In genomic region chr1:22712502-22713271, GRCh38 we compare ENCODE assay signal across 10 cellular contexts. TPM values are rescaled to one million over a fixed set of nuclear protein-coding genes. Genes with fewer than 3 reads are reported as not detected.
DNase-seq lines count a peak whose midpoint lies in the region; ATAC-seq and TF ChIP-seq lines count a peak whose summit lies in the region.
"Had no signal": no experiment of that assay in that cellular context is flagged by ENCODE, and none has a peak within 500 bp of the region (broad histone marks: within the 10 kb centered on the region; RNA-seq: fewer than 3 reads in every experiment).

No MANE protein-coding gene starts in this region.

- peak overlapping the region in 3 of 4 donors; percentile 57 to 64 (median 58) for H3K4me3 ChIP-seq in transverse colon

- in situ Hi-C loops in transverse colon (cut with MboI; ENCODE audit: low pct_ligation_motif_present in 1 of 4, low pct_unique_long_range_greater_than_20kb in 1 of 4, low sequenced_read_pairs in 3 of 4), result loop anchor here in 1 of 4 donors (25.0 kb wide), 1 partner anchor 150 kb away; no protein-coding TSS in a partner anchor

- H3K36me3 ChIP-seq in transverse colon, result no peaks in the 10 kb centered on the region
- H3K36me3 ChIP-seq: stomach had no signal

- TF ChIP-seq EP300 in transverse colon (IDR thresholded peaks at IDR 0.05; ENCODE audit: low read depth), result no peak

- peak overlapping the region; percentile 38 for H3K4me3 Mint-ChIP-seq in natural killer cell treated with Interleukin-12 subunit alpha and Interleukin-12 subunit beta and Interleukin-15 and Interleukin-18, amount 100 ng/mL, for 72 hours
- no peak overlapping the region for H3K4me3 Mint-ChIP-seq in natural killer cell
- H3K4me3 Mint-ChIP-seq in T-helper 2 cell treated with Interferon-gamma antibody and Interleukin-4, amounts not matched to agents 5 μg/mL and 100 μg/mL, for 36 hours, result no peak overlapping the region

- 24% methylated on average over 19 of the region's 19 CpGs; no CpG with 5 or more reads in 1 of the 2 donors for WGBS in transverse colon (ENCODE audit: low coverage in 1 of 2), 2 donors

- no peaks in the 10 kb centered on the region for H3K9me3 Mint-ChIP-seq in natural killer cell treated with Interleukin-12 subunit alpha and Interleukin-12 subunit beta and Interleukin-15 and Interleukin-18, amount 100 ng/mL, for 72 hours
- H3K9me3 Mint-ChIP-seq in natural killer cell, result no peaks in the 10 kb centered on the region
- H3K9me3 Mint-ChIP-seq in T-helper 2 cell treated with Interferon-gamma antibody and Interleukin-4, amounts not matched to agents 5 μg/mL and 100 μg/mL, for 36 hours, result no peaks in the 10 kb centered on the region

- peaks cover 6 to 55% (median 43%) of the 10 kb centered on the region in 4 donors for H3K4me1 ChIP-seq in transverse colon

- H3K9me3 ChIP-seq in transverse colon, result no peaks in the 10 kb centered on the region
- H3K9me3 ChIP-seq: stomach had no signal

- peak overlapping the region; percentile 73 to 80 (median 76) for H3K27ac ChIP-seq in transverse colon
- H3K27ac ChIP-seq: stomach had no signal

- no peak for TF ChIP-seq POLR2A in transverse colon (IDR thresholded peaks at IDR 0.05)

- no peak for TF ChIP-seq CTCF in natural killer cell (IDR thresholded peaks at IDR 0.05)
- no peak for TF ChIP-seq CTCF in transverse colon (IDR thresholded peaks at IDR 0.05)

- no peak overlapping the region for H3K27ac Mint-ChIP-seq in natural killer cell treated with Interleukin-12 subunit alpha and Interleukin-12 subunit beta and Interleukin-15 and Interleukin-18, amount 100 ng/mL, for 72 hours
- no peak overlapping the region for H3K27ac Mint-ChIP-seq in natural killer cell
- no peak overlapping the region for H3K27ac Mint-ChIP-seq in T-helper 2 cell treated with Interferon-gamma antibody and Interleukin-4, amounts not matched to agents 5 μg/mL and 100 μg/mL, for 36 hours

- H3K27me3 ChIP-seq in transverse colon, result peaks cover 4% of the 10 kb centered on the region

- H3K27me3 Mint-ChIP-seq in natural killer cell treated with Interleukin-12 subunit alpha and Interleukin-12 subunit beta and Interleukin-15 and Interleukin-18, amount 100 ng/mL, for 72 hours, result peaks cover 38 to 44% of the 10 kb centered on the region in 2 donors
- H3K27me3 Mint-ChIP-seq in natural killer cell (ENCODE audit: low read depth in 2 of 2), result peaks cover 46 to 47% of the 10 kb centered on the region in 2 donors
- H3K27me3 Mint-ChIP-seq in T-helper 2 cell treated with Interferon-gamma antibody and Interleukin-4, amounts not matched to agents 5 μg/mL and 100 μg/mL, for 36 hours (ENCODE audit: low read depth), result peaks cover 51% of the 10 kb centered on the region

- ATAC-seq in natural killer cell treated with Interleukin-12 subunit alpha and Interleukin-12 subunit beta and Interleukin-15 and Interleukin-18, amount 100 ng/mL, for 72 hours, result peak in 1 of 2 donors; percentile 58
- ATAC-seq in natural killer cell (no peak), GM18498 (IDR thresholded peaks at IDR 0.05; ENCODE audit: unreplicated experiment) (no peak)

- intact Hi-C loops in natural killer cell (cut with micrococcal nuclease), result no loop called here
- intact Hi-C loops in transverse colon (cut with DNase I; ENCODE audit: low total_unique reads), result no loop called here

- no peaks in the 10 kb centered on the region for H3K36me3 Mint-ChIP-seq in natural killer cell treated with Interleukin-12 subunit alpha and Interleukin-12 subunit beta and Interleukin-15 and Interleukin-18, amount 100 ng/mL, for 72 hours
- no peaks in the 10 kb centered on the region for H3K36me3 Mint-ChIP-seq in natural killer cell
- no peaks in the 10 kb centered on the region for H3K36me3 Mint-ChIP-seq in T-helper 2 cell treated with Interferon-gamma antibody and Interleukin-4, amounts not matched to agents 5 μg/mL and 100 μg/mL, for 36 hours (ENCODE audit: low read depth)

- H3K4me1 Mint-ChIP-seq in natural killer cell treated with Interleukin-12 subunit alpha and Interleukin-12 subunit beta and Interleukin-15 and Interleukin-18, amount 100 ng/mL, for 72 hours (ENCODE audit: low read depth in 2 of 2), result no peaks in the 10 kb centered on the region
- no peaks in the 10 kb centered on the region for H3K4me1 Mint-ChIP-seq in natural killer cell
- no peaks in the 10 kb centered on the region for H3K4me1 Mint-ChIP-seq in T-helper 2 cell treated with Interferon-gamma antibody and Interleukin-4, amounts not matched to agents 5 μg/mL and 100 μg/mL, for 36 hours (ENCODE audit: low read depth)

- DNase-seq in natural killer cell treated with Interleukin-12 subunit alpha and Interleukin-12 subunit beta and Interleukin-15 and Interleukin-18, amount 100 ng/mL, for 72 hours (ENCODE audit: low spot score), result peak; percentile 41
- DNase-seq in natural killer cell (no peak), glomerular visceral epithelial cell (ENCODE audit: extremely low spot score) (peak; percentile 82), transverse colon (peak; percentile 48), NCI-H524 (lab: John Stamatoyannopoulos, UW) (no peak)
- peak; percentile 8 for DNase-seq in T-helper 2 cell treated with Interferon-gamma antibody and Interleukin-4, amounts not matched to agents 5 μg/mL and 100 μg/mL, for 36 hours (ENCODE audit: low spot score)
- DNase-seq in central memory CD4-positive, alpha-beta T cell, result no peak
- DNase-seq: NCI-H774, stomach had no signal

RNA-seq across cellular contexts. Expression of gene EPHB2, which starts 2.0 kb away (rescaled TPM):
- not detected for total RNA-seq in natural killer cell treated with Interleukin-12 subunit alpha and Interleukin-12 subunit beta and Interleukin-15 and Interleukin-18, amount 100 ng/mL, for 72 hours
- total RNA-seq in natural killer cell, result under 1 TPM in 2 of 3 donors, not detected in 1; 0.14 to 0.23 TPM
- total RNA-seq in transverse colon, result 100 to 1,000 TPM in 1 of 4 donors, 10 to 100 TPM in 2, 1 to 10 TPM in 1; 3.0 to 152 (median 27.9) TPM

RNA-seq across cellular contexts. Expression of gene C1QB, which starts 59.7 kb away (rescaled TPM):
- not detected for total RNA-seq in natural killer cell treated with Interleukin-12 subunit alpha and Interleukin-12 subunit beta and Interleukin-15 and Interleukin-18, amount 100 ng/mL, for 72 hours
- 1 to 10 TPM in 1 of 3 donors, under 1 TPM in 1, not detected in 1; 0.70 to 1.3 TPM for total RNA-seq in natural killer cell
- total RNA-seq in transverse colon, result 100 to 1,000 TPM in 3 of 4 donors, 10 to 100 TPM in 1; 62.9 to 163 (median 118) TPM

Comparison
In these comparisons a context has a peak if more than half of its experiments do, and no peak if none do; other contexts are left out.
1. DNase-seq: peak in natural killer cell treated with Interleukin-12 subunit alpha and Interleukin-12 subunit beta and Interleukin-15 and Interleukin-18, amount 100 ng/mL, for 72 hours (single experiment), T-helper 2 cell treated with Interferon-gamma antibody and Interleukin-4, amounts not matched to agents 5 μg/mL and 100 μg/mL, for 36 hours (single experiment), glomerular visceral epithelial cell (single experiment) and transverse colon (single experiment); none in natural killer cell (single experiment), NCI-H524 (0 of 2) and central memory CD4-positive, alpha-beta T cell (single experiment).
2. RNA of gene C1QB, which starts 59.7 kb away (total RNA-seq): 62.9 to 163 TPM in transverse colon; 0.70 to 1.3 TPM in natural killer cell and not detected in natural killer cell treated with Interleukin-12 subunit alpha and Interleukin-12 subunit beta and Interleukin-15 and Interleukin-18, amount 100 ng/mL, for 72 hours; every median in the first group is over 10 times any median in the second.